In genomic region chr2:9975805-9976447, GRCh38 we compare ENCODE assay signal across 9 cellular contexts. TPM values are rescaled to one million over a fixed set of nuclear protein-coding genes. Genes with fewer than 3 reads are reported as not detected.
DNase-seq lines count a peak whose midpoint lies in the region; ATAC-seq, FAIRE-seq and TF ChIP-seq lines count a peak whose summit lies in the region.
"Had no signal": no experiment of that assay in that cellular context is flagged by ENCODE, and none has a peak within 500 bp of the region (broad histone marks: within the 10 kb centered on the region; RNA-seq: fewer than 3 reads in every experiment).

No MANE protein-coding gene starts in this region.

- H3K27me3 ChIP-seq in PC-9 (ENCODE audit: insufficient read depth, low read depth) (no peaks in the 10 kb centered on the region), smooth muscle cell (ENCODE audit: low read depth) (no peaks in the 10 kb centered on the region)

- peak overlapping the region; percentile 49 for H3K27ac ChIP-seq in PC-9
- peak overlapping the region; percentile 21 for H3K27ac ChIP-seq in smooth muscle cell (ENCODE audit: low read depth)

- ATAC-seq in esophagus mucosa = peak; percentile 76

- no peak overlapping the region for H3K9ac ChIP-seq in smooth muscle cell (ENCODE audit: low read depth)

- 64% methylated on average over 9 of the region's 9 CpGs for whole genome bisulfite sequencing in smooth muscle cell (ENCODE audit: low lambda C conversion rate)

- peak; percentile 99 for FAIRE-seq in H54 (lab: Jason Lieb, UNC)

- DNase-seq in H54 (ENCODE audit: insufficient read length, low spot score) = peak; percentile 86
- peak; percentile 49 to 96 for DNase-seq in PC-9
- DNase-seq in smooth muscle cell (lab: John Stamatoyannopoulos, UW; ENCODE audit: unreplicated experiment) = no peak
- DNase-seq in C1 segment of cervical spinal cord (lab: John Stamatoyannopoulos, UW) = no peak
- DNase-seq in NK-92 (lab: John Stamatoyannopoulos, UW; ENCODE audit: unreplicated experiment) = no peak
- DNase-seq in NCI-H146 (lab: John Stamatoyannopoulos, UW) = no peak
- no peak for DNase-seq in NCI-H1436 treated with DMSO at 0.1 percent for 48 hours (lab: John Stamatoyannopoulos, UW)

- peaks cover 52% of the 10 kb centered on the region for H3F3A ChIP-seq in PC-9 (ENCODE audit: insufficient read depth, low read depth)
- peaks cover 23% of the 10 kb centered on the region for H3F3A ChIP-seq in smooth muscle cell (ENCODE audit: low read depth)

- H3K9me2 ChIP-seq in PC-9 (ENCODE audit: insufficient read depth) = no peaks in the 10 kb centered on the region

- intact Hi-C loops in PC-9 (cut with micrococcal nuclease; ENCODE audit: unreplicated experiment) = no loop called here

- CTCF ChIA-PET in PC-9 (lab: Charles Lee) = no interaction called here

- POLR2A ChIA-PET in PC-9 (lab: Charles Lee; ENCODE audit: unreplicated experiment) = no interaction called here

- H3K9me3 ChIP-seq in PC-9 (ENCODE audit: insufficient read depth, low read depth) (no peaks in the 10 kb centered on the region), smooth muscle cell (replicated peaks; ENCODE audit: low read depth) (no peaks in the 10 kb centered on the region)

- H3K4me2 ChIP-seq in PC-9 = peak overlapping the region; percentile 14
- H3K4me2 ChIP-seq in smooth muscle cell = no peak overlapping the region

- TF ChIP-seq CTCF in PC-9 (conservative IDR thresholded peaks at IDR 0.05) (no peak), smooth muscle cell (IDR thresholded peaks at IDR 0.05; ENCODE audit: borderline replicate concordance, insufficient read depth, poor library complexity, severe bottlenecking) (no peak)

- peaks cover 29% of the 10 kb centered on the region; the same call in 1 of the 2 replicates for H3K36me3 ChIP-seq in PC-9 (ENCODE audit: low read depth)
- no peaks in the 10 kb centered on the region for H3K36me3 ChIP-seq in smooth muscle cell (ENCODE audit: low read depth)

- no peak for TF ChIP-seq POLR2A in H54 (IDR thresholded peaks at IDR 0.05; ENCODE audit: low read depth, low read length)

- H4K20me1 ChIP-seq in PC-9 (ENCODE audit: insufficient read depth) (no peaks in the 10 kb centered on the region), smooth muscle cell (ENCODE audit: low read depth) (no peaks in the 10 kb centered on the region)

- no TSS peak for BruUV-seq in PC-9 (replicated peaks; lab: Mats Ljungman, UMichigan)

- no peak overlapping the region for H2AFZ ChIP-seq in PC-9
- H2AFZ ChIP-seq in smooth muscle cell (ENCODE audit: low read depth) = no peak overlapping the region

- H3K4me3 ChIP-seq in PC-9 (no peak overlapping the region), smooth muscle cell (no peak overlapping the region)
- H3K4me3 ChIP-seq: skin epidermis had no signal

- H3K4me1 ChIP-seq in PC-9 (replicated peaks; ENCODE audit: insufficient read depth) = peaks cover 56% of the 10 kb centered on the region
- peaks cover 26% of the 10 kb centered on the region for H3K4me1 ChIP-seq in smooth muscle cell (ENCODE audit: low read depth)

- H3K79me2 ChIP-seq in PC-9 (ENCODE audit: low read depth) (peaks cover 21% of the 10 kb centered on the region), smooth muscle cell (ENCODE audit: low read depth) (no peaks in the 10 kb centered on the region)

RNA-seq across cellular contexts. Expression of gene GRHL1, which starts 24.4 kb away (rescaled TPM):
- total RNA-seq in PC-9 (2021) (8.6 and 10.6 TPM in 2 replicates), esophagus mucosa (123 TPM), smooth muscle cell (21.4 and 26.8 TPM in 2 replicates)
- polyA plus RNA-seq in smooth muscle cell = 2.0 and 7.9 TPM in 2 replicates

Comparison
In these comparisons a context has a peak if more than half of its experiments do, and no peak if none do; other contexts are left out.
1. DNase-seq: peak in H54 (single experiment) and PC-9 (2 of 2); none in smooth muscle cell (single experiment), C1 segment of cervical spinal cord (0 of 14), NK-92 (single experiment), NCI-H146 (single experiment) and NCI-H1436 treated with DMSO at 0.1 percent for 48 hours (single experiment).